ENCODE assay signal across 24 cellular contexts in the genomic region with DNA sequence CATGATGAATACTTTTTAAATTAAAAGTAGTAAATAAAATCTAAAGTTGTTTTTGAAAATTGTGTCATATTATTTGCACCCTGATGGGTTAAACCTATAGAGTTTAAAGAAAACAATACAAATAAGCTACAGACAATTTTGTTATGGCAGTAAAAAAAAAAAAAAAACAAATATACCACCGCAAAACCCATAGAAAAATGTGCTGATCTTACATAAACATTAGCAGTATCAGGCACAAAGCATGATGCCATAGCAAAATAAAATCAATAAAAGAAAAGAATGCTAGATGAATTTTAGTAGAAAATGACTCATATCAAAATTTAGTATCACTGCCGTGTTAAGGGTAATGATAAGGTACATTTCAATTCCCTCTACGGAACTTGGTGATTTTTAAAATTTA.
"Had no signal": no experiment of that assay in that cellular context is flagged by ENCODE, and none has a peak within 500 bp of the region (broad histone marks: within the 10 kb centered on the region; RNA-seq: fewer than 3 reads in every experiment).

No MANE protein-coding gene starts in this region.

- H3K9me3 ChIP-seq: colonic mucosa, esophagus muscularis mucosa, esophagus squamous epithelium, gastroesophageal sphincter, heart left ventricle, heart right ventricle had no signal

- ATAC-seq: effector memory CD8-positive, alpha-beta T cell; esophagus mucosa; foreskin keratinocyte; gastroesophageal sphincter; heart left ventricle; heart right ventricle had no signal

- H3K4me1 ChIP-seq: colonic mucosa, esophagus squamous epithelium, foreskin keratinocyte, gastroesophageal sphincter, heart left ventricle, heart right ventricle had no signal

- DNase-seq: colonic mucosa; cortex of kidney; dermis blood vessel endothelial cell; dorsolateral prefrontal cortex; effector CD4-positive, alpha-beta T cell; effector CD8-positive, alpha-beta T cell; effector memory CD4-positive, alpha-beta T cell; effector memory CD8-positive, alpha-beta T cell; endodermal cell; erythroblast; esophagus squamous epithelium; foreskin fibroblast; foreskin keratinocyte; foreskin melanocyte; glutamatergic neuron; head of caudate nucleus; heart left ventricle had no signal

- H3K4me3 ChIP-seq: colonic mucosa, coronary artery, dorsolateral prefrontal cortex, esophagus muscularis mucosa, esophagus squamous epithelium, gastroesophageal sphincter, heart left ventricle, heart right ventricle had no signal

- FAIRE-seq: endothelial cell of umbilical vein had no signal

- H3K27ac ChIP-seq: colonic mucosa, coronary artery, dorsolateral prefrontal cortex, epithelial cell of prostate, esophagus muscularis mucosa, esophagus squamous epithelium, foreskin keratinocyte, gastroesophageal sphincter, heart left ventricle, heart right ventricle had no signal

- H3K36me3 ChIP-seq: colonic mucosa, esophagus muscularis mucosa, esophagus squamous epithelium, gastroesophageal sphincter, heart left ventricle, heart right ventricle had no signal

- H3K27me3 ChIP-seq: colonic mucosa, dorsolateral prefrontal cortex, esophagus muscularis mucosa, esophagus squamous epithelium, foreskin keratinocyte, gastroesophageal sphincter, heart left ventricle, heart right ventricle had no signal
